Comparison of ENCODE assay signal across 9 cellular contexts in genomic region chr19:46426506-46427162, GRCh38. TPM values are rescaled to one million over a fixed set of nuclear protein-coding genes. Genes with fewer than 3 reads are reported as not detected.
DNase-seq lines count a peak whose midpoint lies in the region; ATAC-seq, FAIRE-seq and TF ChIP-seq lines count a peak whose summit lies in the region.
"Had no signal": no experiment of that assay in that cellular context is flagged by ENCODE, and none has a peak within 500 bp of the region (broad histone marks: within the 10 kb centered on the region; RNA-seq: fewer than 3 reads in every experiment).

No MANE protein-coding gene starts in this region.

- peaks cover 70% of the 10 kb centered on the region for H3K27me3 Mint-ChIP-seq in activated T-helper 1 cell treated with anti-CD3 and anti-CD28 coated beads, Interleukin-12 subunit alpha, Interleukin-12 subunit beta, Interleukin-2, Interleukin-4 antibody, amounts not matched to agents 30 ng/mL and 10 ng/mL and 1 ng/mL, durations not matched to agents 14 hours and 24 hours and 36 hours (ENCODE audit: insufficient read depth)
- H3K27me3 Mint-ChIP-seq in nephron progenitor cell (ENCODE audit: low read depth, poor library complexity): peaks cover 69% of the 10 kb centered on the region

- H3K9me3 Mint-ChIP-seq in activated T-helper 1 cell treated with anti-CD3 and anti-CD28 coated beads, Interleukin-12 subunit alpha, Interleukin-12 subunit beta, Interleukin-2, Interleukin-4 antibody, amounts not matched to agents 30 ng/mL and 10 ng/mL and 1 ng/mL, durations not matched to agents 14 hours and 24 hours and 36 hours: no peaks in the 10 kb centered on the region
- H3K9me3 Mint-ChIP-seq in nephron progenitor cell: no peaks in the 10 kb centered on the region

- DNase-seq in Daoy (ENCODE audit: low read depth) (peak; percentile 77), NCI-H187 (lab: John Stamatoyannopoulos, UW) (peak; percentile 73 to 75), frontal cortex (ENCODE audit: low spot score in 2 of 2) (peak; percentile 68 to 79), nephron progenitor cell (peak; percentile 92), vagina (ENCODE audit: extremely low spot score in 2 of 2) (no peak), 8988T (no peak)
- peak; percentile 3 for DNase-seq in activated T-helper 1 cell treated with anti-CD3 and anti-CD28 coated beads, Interleukin-12 subunit alpha, Interleukin-12 subunit beta, Interleukin-2, Interleukin-4 antibody, amounts not matched to agents 30 ng/mL and 10 ng/mL and 1 ng/mL, durations not matched to agents 14 hours and 24 hours and 36 hours (ENCODE audit: low spot score)

- H3K27ac Mint-ChIP-seq in activated T-helper 1 cell treated with anti-CD3 and anti-CD28 coated beads, Interleukin-12 subunit alpha, Interleukin-12 subunit beta, Interleukin-2, Interleukin-4 antibody, amounts not matched to agents 30 ng/mL and 10 ng/mL and 1 ng/mL, durations not matched to agents 14 hours and 24 hours and 36 hours: peak overlapping the region; percentile 3
- peak overlapping the region; percentile 55 for H3K27ac Mint-ChIP-seq in nephron progenitor cell

- intact Hi-C loops in activated T-helper 1 cell treated with anti-CD3 and anti-CD28 coated beads, Interleukin-12 subunit alpha, Interleukin-12 subunit beta, Interleukin-2, Interleukin-4 antibody, amounts not matched to agents 30 ng/mL and 10 ng/mL and 1 ng/mL, durations not matched to agents 14 hours and 24 hours and 36 hours (cut with micrococcal nuclease): loop anchor here (2.0 to 10.0 kb wide), 2 partner anchors 22 to 342 kb away; no protein-coding TSS in a partner anchor
- intact Hi-C loops in vagina (cut with DNase I): no loop called here

- H3K4me1 Mint-ChIP-seq in activated T-helper 1 cell treated with anti-CD3 and anti-CD28 coated beads, Interleukin-12 subunit alpha, Interleukin-12 subunit beta, Interleukin-2, Interleukin-4 antibody, amounts not matched to agents 30 ng/mL and 10 ng/mL and 1 ng/mL, durations not matched to agents 14 hours and 24 hours and 36 hours (ENCODE audit: low read depth): peaks cover 38% of the 10 kb centered on the region
- H3K4me1 Mint-ChIP-seq in nephron progenitor cell: peaks cover 56% of the 10 kb centered on the region

- ATAC-seq in GM21619 (IDR thresholded peaks at IDR 0.05; ENCODE audit: unreplicated experiment): no peak

- no peaks in the 10 kb centered on the region for H3K27me3 ChIP-seq in vagina

- peak overlapping the region; percentile 34 for H3K27ac ChIP-seq in vagina
- H3K27ac ChIP-seq: SJSA1 had no signal

- H3K4me3 ChIP-seq in vagina: peak overlapping the region; percentile 45 to 47
- H3K4me3 ChIP-seq: SJSA1 had no signal

- H3K4me1 ChIP-seq in vagina: peaks cover 21% of the 10 kb centered on the region

- no peaks in the 10 kb centered on the region for H3K36me3 Mint-ChIP-seq in activated T-helper 1 cell treated with anti-CD3 and anti-CD28 coated beads, Interleukin-12 subunit alpha, Interleukin-12 subunit beta, Interleukin-2, Interleukin-4 antibody, amounts not matched to agents 30 ng/mL and 10 ng/mL and 1 ng/mL, durations not matched to agents 14 hours and 24 hours and 36 hours (ENCODE audit: low read depth)
- no peaks in the 10 kb centered on the region for H3K36me3 Mint-ChIP-seq in nephron progenitor cell (ENCODE audit: low read depth)

- TF ChIP-seq CTCF in nephron progenitor cell (IDR thresholded peaks at IDR 0.05): no peak
- no peak for TF ChIP-seq CTCF in vagina (IDR thresholded peaks at IDR 0.05)

- TF ChIP-seq POLR2A in vagina (IDR thresholded peaks at IDR 0.05): no peak

- no peaks in the 10 kb centered on the region for H3K36me3 ChIP-seq in vagina
- H3K36me3 ChIP-seq: SJSA1 had no signal

- H3K4me3 Mint-ChIP-seq in activated T-helper 1 cell treated with anti-CD3 and anti-CD28 coated beads, Interleukin-12 subunit alpha, Interleukin-12 subunit beta, Interleukin-2, Interleukin-4 antibody, amounts not matched to agents 30 ng/mL and 10 ng/mL and 1 ng/mL, durations not matched to agents 14 hours and 24 hours and 36 hours: peak overlapping the region; percentile 9
- H3K4me3 Mint-ChIP-seq in nephron progenitor cell: peak overlapping the region; percentile 87

- no peaks in the 10 kb centered on the region for H3K9me3 ChIP-seq in vagina
- H3K9me3 ChIP-seq: SJSA1 had no signal

- no peak for FAIRE-seq in frontal cortex (lab: Jason Lieb, UNC)

RNA-seq across cellular contexts. Expression of gene PNMA8C, which starts 2.1 kb away (rescaled TPM):
- total RNA-seq in Daoy (2014; rRNA removed; shearing (Covaris generic)): not detected in 2 replicates
- total RNA-seq in activated T-helper 1 cell treated with anti-CD3 and anti-CD28 coated beads, Interleukin-12 subunit alpha, Interleukin-12 subunit beta, Interleukin-2, Interleukin-4 antibody, amounts not matched to agents 30 ng/mL and 10 ng/mL and 1 ng/mL, durations not matched to agents 14 hours and 24 hours and 36 hours: not detected in 2 replicates
- total RNA-seq in frontal cortex (31.8 TPM), vagina (0.25 TPM)
- total RNA-seq: SJSA1 had no signal

RNA-seq across cellular contexts. Expression of gene CCDC8, which starts 13.3 kb away (rescaled TPM):
- total RNA-seq in Daoy (2014; rRNA removed; shearing (Covaris generic)): 8.8 and 9.2 TPM in 2 replicates
- total RNA-seq in activated T-helper 1 cell treated with anti-CD3 and anti-CD28 coated beads, Interleukin-12 subunit alpha, Interleukin-12 subunit beta, Interleukin-2, Interleukin-4 antibody, amounts not matched to agents 30 ng/mL and 10 ng/mL and 1 ng/mL, durations not matched to agents 14 hours and 24 hours and 36 hours: not detected in 2 replicates
- total RNA-seq in frontal cortex (2.4 TPM), vagina (7.4 TPM)

RNA-seq across cellular contexts. Expression of gene PNMA8A, which starts 44.7 kb away (rescaled TPM):
- 4.4 and 4.6 TPM in 2 replicates for total RNA-seq in Daoy (2014; rRNA removed; shearing (Covaris generic))
- not detected in 2 replicates for total RNA-seq in activated T-helper 1 cell treated with anti-CD3 and anti-CD28 coated beads, Interleukin-12 subunit alpha, Interleukin-12 subunit beta, Interleukin-2, Interleukin-4 antibody, amounts not matched to agents 30 ng/mL and 10 ng/mL and 1 ng/mL, durations not matched to agents 14 hours and 24 hours and 36 hours
- total RNA-seq in frontal cortex (68.1 TPM), vagina (1.5 TPM)

Comparison
In these comparisons a context has a peak if more than half of its experiments do, and no peak if none do; other contexts are left out.
1. DNase-seq: peak in Daoy (single experiment), NCI-H187 (2 of 2), activated T-helper 1 cell treated with anti-CD3 and anti-CD28 coated beads, Interleukin-12 subunit alpha, Interleukin-12 subunit beta, Interleukin-2, Interleukin-4 antibody, amounts not matched to agents 30 ng/mL and 10 ng/mL and 1 ng/mL, durations not matched to agents 14 hours and 24 hours and 36 hours (single experiment), frontal cortex (2 of 2) and nephron progenitor cell (single experiment); none in vagina (0 of 2) and 8988T (single experiment).
2. RNA of gene PNMA8C, which starts 2.1 kb away (total RNA-seq): 31.8 TPM in frontal cortex (single experiment); 0.25 TPM in vagina (single experiment), not detected in Daoy and not detected in activated T-helper 1 cell treated with anti-CD3 and anti-CD28 coated beads, Interleukin-12 subunit alpha, Interleukin-12 subunit beta, Interleukin-2, Interleukin-4 antibody, amounts not matched to agents 30 ng/mL and 10 ng/mL and 1 ng/mL, durations not matched to agents 14 hours and 24 hours and 36 hours; every median in the first group is over 10 times any median in the second.
3. RNA of gene PNMA8A, which starts 44.7 kb away (total RNA-seq): 68.1 TPM in frontal cortex (single experiment); 4.4 to 4.6 TPM in Daoy, 1.5 TPM in vagina (single experiment) and not detected in activated T-helper 1 cell treated with anti-CD3 and anti-CD28 coated beads, Interleukin-12 subunit alpha, Interleukin-12 subunit beta, Interleukin-2, Interleukin-4 antibody, amounts not matched to agents 30 ng/mL and 10 ng/mL and 1 ng/mL, durations not matched to agents 14 hours and 24 hours and 36 hours; every median in the first group is over 10 times any median in the second.